ENCODE assay signal across 1 cellular context in genomic region chr2:163347982-163348842, GRCh38.
TF ChIP-seq lines count a peak whose summit lies in the region.

No MANE protein-coding gene starts in this region.

TF ChIP-seq in SK-N-SH treated with all-trans-retinoic acid at 6 μM for 48 hours, 23 proteins besides CTCF, POLR2A, EP300 and RAD21 (continued from another document):
- no peak for TF ChIP-seq PATZ1 (CRISPR knock-in tag; IDR thresholded peaks at IDR 0.05; ENCODE audit: borderline replicate concordance)
- TF ChIP-seq ZNF70 (CRISPR knock-in tag; IDR thresholded peaks at IDR 0.05), result no peak
- TF ChIP-seq TOX (CRISPR knock-in tag; IDR thresholded peaks at IDR 0.05; ENCODE audit: borderline replicate concordance), result no peak
- TF ChIP-seq TSHZ2 (CRISPR knock-in tag; IDR thresholded peaks at IDR 0.05), result no peak
